Comparison of ENCODE assay signal across 8 cellular contexts in genomic region chr7:27148031-27148775, GRCh38. TPM values are rescaled to one million over a fixed set of nuclear protein-coding genes. Genes with fewer than 3 reads are reported as not detected.
DNase-seq lines count a peak whose midpoint lies in the region; ATAC-seq and TF ChIP-seq lines count a peak whose summit lies in the region.

No MANE protein-coding gene starts in this region.

- H4K91ac ChIP-seq in trophoblast cell (ENCODE audit: low read depth, low read length) = no peak overlapping the region

- H3K4me1 Mint-ChIP-seq in neural crest cell = peaks cover 31% of the 10 kb centered on the region

- H3K27ac ChIP-seq in brain microvascular endothelial cell = no peak overlapping the region
- H3K27ac ChIP-seq in trophoblast cell (ENCODE audit: low read depth, low read length) = no peak overlapping the region

- H3K79me1 ChIP-seq in trophoblast cell (ENCODE audit: low read length) = no peaks in the 10 kb centered on the region

- no peak overlapping the region for H2BK12ac ChIP-seq in trophoblast cell (ENCODE audit: low read length)

- DNase-seq in AG20443 (ENCODE audit: low spot score) (peak; percentile 45), KBM-7 (peak; percentile 7), dermis blood vessel endothelial cell (peak; percentile 46), neural crest cell (ENCODE audit: low read depth, low spot score) (no peak), brain microvascular endothelial cell (no peak), trophoblast cell (no peak)
- no peak for DNase-seq in activated effector memory CD4-positive, alpha-beta T cell treated with anti-CD3 and anti-CD28 coated beads, Interleukin-2, amount 50 U/mL, for 16 hours

- H3K27me3 Mint-ChIP-seq in neural crest cell (ENCODE audit: low read depth) = peaks cover 100% of the 10 kb centered on the region

- no peak overlapping the region for H3K14ac ChIP-seq in trophoblast cell (ENCODE audit: low read length)

- H3K4me3 ChIP-seq in brain microvascular endothelial cell (ENCODE audit: low read depth, low read length) = no peak overlapping the region
- no peak overlapping the region for H3K4me3 ChIP-seq in trophoblast cell (ENCODE audit: low read depth, low read length)

- H3K4me2 ChIP-seq in trophoblast cell (ENCODE audit: low read length) = no peak overlapping the region

- H3K18ac ChIP-seq in trophoblast cell (ENCODE audit: low read length) = no peak overlapping the region

- H3K27ac Mint-ChIP-seq in neural crest cell (ENCODE audit: unreplicated experiment) = peak overlapping the region; percentile 81

- no peak overlapping the region for H2AFZ ChIP-seq in trophoblast cell (ENCODE audit: insufficient read depth, low read length, poor library complexity)

- peak overlapping the region; percentile 84 for H3K4me3 Mint-ChIP-seq in neural crest cell

- no peaks in the 10 kb centered on the region for H3K79me2 ChIP-seq in trophoblast cell (ENCODE audit: control insufficient read depth, insufficient read depth, low read length, poor library complexity)

- no peak overlapping the region for H4K12ac ChIP-seq in trophoblast cell (ENCODE audit: low read depth, low read length)

- no peak overlapping the region for H2BK5ac ChIP-seq in trophoblast cell (ENCODE audit: low read depth, low read length, poor library complexity)

- no CpG with 5 or more reads among the region's 29 CpGs for WGBS in trophoblast cell (ENCODE audit: extremely low coverage, insufficient coverage, insufficient read length)

- H3K36me3 Mint-ChIP-seq in neural crest cell (ENCODE audit: low read depth) = peaks cover 5% of the 10 kb centered on the region

- in situ Hi-C loops in KBM-7 (cut with MboI; ENCODE audit: low pct_unique_long_range_greater_than_20kb, low sequenced_read_pairs) = no loop called here
- in situ Hi-C loops in brain microvascular endothelial cell (cut with HindIII; ENCODE audit: low pct_ligation_motif_present, low sequenced_read_pairs) = no loop called here

- peaks cover 95% of the 10 kb centered on the region for H3K27me3 ChIP-seq in brain microvascular endothelial cell (replicated peaks)
- H3K27me3 ChIP-seq in trophoblast cell (ENCODE audit: insufficient read depth, low read length) = peaks cover 90% of the 10 kb centered on the region

- peaks cover 44% of the 10 kb centered on the region for H3K9me3 ChIP-seq in trophoblast cell (ENCODE audit: insufficient read depth, low read depth, low read length)

- no peak overlapping the region for H3K4ac ChIP-seq in trophoblast cell (ENCODE audit: low read depth, low read length)

- no peak overlapping the region for H3K9ac ChIP-seq in trophoblast cell (ENCODE audit: low read length)

- no peak overlapping the region for H4K8ac ChIP-seq in trophoblast cell (ENCODE audit: low read depth, low read length)

- TF ChIP-seq CTCF in neural crest cell (conservative IDR thresholded peaks at IDR 0.05) (no peak), brain microvascular endothelial cell (IDR thresholded peaks at IDR 0.05; ENCODE audit: low read depth, low read length, missing control alignments) (no peak)

- no peak overlapping the region for H2BK120ac ChIP-seq in trophoblast cell (ENCODE audit: insufficient read depth, low read length, poor library complexity)

- H3K4me1 ChIP-seq in trophoblast cell (ENCODE audit: control insufficient read depth in 1 of 2, insufficient read depth in 2 of 2, low read length in 2 of 2) = peaks cover under 1 to 7% of the 10 kb centered on the region in 2 experiments

- no peak for ATAC-seq in HG02840 (IDR thresholded peaks at IDR 0.05; ENCODE audit: low FRiP score, unreplicated experiment)

- H3K9me3 Mint-ChIP-seq in neural crest cell = peaks cover 4% of the 10 kb centered on the region

- no peak overlapping the region for H3K23ac ChIP-seq in trophoblast cell (ENCODE audit: low read length)

- H2AK5ac ChIP-seq in trophoblast cell (ENCODE audit: low read length) = no peak overlapping the region

- H3K36me3 ChIP-seq in brain microvascular endothelial cell (replicated peaks) (no peaks in the 10 kb centered on the region), trophoblast cell (ENCODE audit: control insufficient read depth in 1 of 2, insufficient read depth in 2 of 2, low read length in 2 of 2) (no peaks in the 10 kb centered on the region)

RNA-seq across cellular contexts. Expression of gene HOXA6, which starts 0.6 kb away (rescaled TPM):
- total RNA-seq in dermis blood vessel endothelial cell (2.9 and 8.6 TPM in 2 replicates), neural crest cell (1.6 and 2.0 TPM in 2 replicates)
- polyA plus RNA-seq in trophoblast cell (2013) = not detected in 2 replicates

RNA-seq across cellular contexts. Expression of gene HOXA3, which starts 4.2 kb away (rescaled TPM):
- 2.4 and 6.0 TPM in 2 replicates for total RNA-seq in dermis blood vessel endothelial cell
- total RNA-seq in neural crest cell = 10.6 and 11.3 TPM in 2 replicates
- not detected in 2 replicates for polyA plus RNA-seq in trophoblast cell (2013)

RNA-seq across cellular contexts. Expression of gene HOXA5, which starts 4.7 kb away (rescaled TPM):
- total RNA-seq in dermis blood vessel endothelial cell (5.6 and 6.1 TPM in 2 replicates), neural crest cell (3.2 and 4.3 TPM in 2 replicates)
- polyA plus RNA-seq in trophoblast cell (2013) = not detected in 2 replicates

RNA-seq across cellular contexts. Expression of gene HOXA7, which starts 8.3 kb away (rescaled TPM):
- 1.4 and 2.9 TPM in 2 replicates for total RNA-seq in dermis blood vessel endothelial cell
- total RNA-seq in neural crest cell = 7.1 and 8.8 TPM in 2 replicates
- polyA plus RNA-seq in trophoblast cell (2013) = not detected in 2 replicates

RNA-seq across cellular contexts. Expression of gene HOXA9, which starts 17.1 kb away (rescaled TPM):
- total RNA-seq in dermis blood vessel endothelial cell (9.0 and 11.8 TPM in 2 replicates), neural crest cell (9.0 and 10.0 TPM in 2 replicates)
- polyA plus RNA-seq in trophoblast cell (2013) = 1.2 and 1.5 TPM in 2 replicates

Comparison
In these comparisons a context has a peak if more than half of its experiments do, and no peak if none do; other contexts are left out.
1. DNase-seq: peak in AG20443 (single experiment), KBM-7 (single experiment) and dermis blood vessel endothelial cell (single experiment); none in neural crest cell (single experiment), brain microvascular endothelial cell (single experiment), activated effector memory CD4-positive, alpha-beta T cell treated with anti-CD3 and anti-CD28 coated beads, Interleukin-2, amount 50 U/mL, for 16 hours (single experiment) and trophoblast cell (0 of 2).